ENCODE assay signal across 22 cellular contexts in genomic region chr20:2983508-2983907, GRCh38. TPM values are rescaled to one million over a fixed set of nuclear protein-coding genes. Genes with fewer than 3 reads are reported as not detected.
DNase-seq lines count a peak whose midpoint lies in the region; ATAC-seq and TF ChIP-seq lines count a peak whose summit lies in the region.
"Had no signal": no experiment of that assay in that cellular context is flagged by ENCODE, and none has a peak within 500 bp of the region (broad histone marks: within the 10 kb centered on the region; RNA-seq: fewer than 3 reads in every experiment).

No MANE protein-coding gene starts in this region.

- DNase-seq in activated CD8-positive, alpha-beta memory T cell treated with anti-CD3 and anti-CD28 coated beads for 24 hours, result peak; percentile 28
- DNase-seq in activated CD8-positive, alpha-beta memory T cell treated with anti-CD3 and anti-CD28 coated beads, Interleukin-2, amount 10 ng/mL, durations not matched to agents 7 days and 5 days, result no peak
- DNase-seq in NCI-H187 treated with DMSO at 0.1 percent for 48 hours (lab: John Stamatoyannopoulos, UW) (no peak), caudate nucleus (lab: John Stamatoyannopoulos, UW) (no peak), NCI-H82 (lab: John Stamatoyannopoulos, UW) (no peak)
- DNase-seq: 8988T, Caco-2, EL, GM23248, HCEC 1CT, NCI-H1048, NCI-H1436 treated with DMSO at 0.1 percent for 48 hours, NCI-H2081, NCI-H510A, Peyer's patch, Right ventricle myocardium superior had no signal

- H3K36me3 Mint-ChIP-seq in activated CD8-positive, alpha-beta memory T cell treated with anti-CD3 and anti-CD28 coated beads, Interleukin-2, amount 10 ng/mL, durations not matched to agents 7 days and 5 days, result peaks cover 26% of the 10 kb centered on the region

- no peaks in the 10 kb centered on the region for H3K9me3 Mint-ChIP-seq in activated CD8-positive, alpha-beta memory T cell treated with anti-CD3 and anti-CD28 coated beads, Interleukin-2, amount 10 ng/mL, durations not matched to agents 7 days and 5 days (ENCODE audit: low read depth)

- H3K36me3 ChIP-seq in OCI-LY1 (ENCODE audit: insufficient read depth, low read length), result peaks cover 16% of the 10 kb centered on the region; the same call in 1 of the 2 replicates

- no peak overlapping the region; the same call in 1 of the 2 replicates for H3K9ac ChIP-seq in OCI-LY1 (ENCODE audit: low read length)
- H3K9ac ChIP-seq: GM23248 had no signal

- no peak for ATAC-seq in activated CD8-positive, alpha-beta memory T cell treated with anti-CD3 and anti-CD28 coated beads, Interleukin-2, amount 10 ng/mL, durations not matched to agents 7 days and 5 days
- peak; percentile 13 for ATAC-seq in GM21360 (IDR thresholded peaks at IDR 0.05; ENCODE audit: unreplicated experiment)
- ATAC-seq in GM21528 (IDR thresholded peaks at IDR 0.05; ENCODE audit: low FRiP score, unreplicated experiment), result no peak
- ATAC-seq: K562 had no signal

- H4K20me1 ChIP-seq in OCI-LY1 (ENCODE audit: insufficient read depth, low read length), result no peaks in the 10 kb centered on the region

- H3K27ac ChIP-seq in OCI-LY1 (ENCODE audit: low read depth, low read length, poor library complexity, severe bottlenecking) (peak overlapping the region; percentile 2), caudate nucleus (ENCODE audit: low read depth, low read length) (no peak overlapping the region)
- H3K27ac ChIP-seq: C4-2B, GM23248, Peyer's patch, SK-N-MC had no signal

- no peaks in the 10 kb centered on the region for H3K27me3 Mint-ChIP-seq in activated CD8-positive, alpha-beta memory T cell treated with anti-CD3 and anti-CD28 coated beads, Interleukin-2, amount 10 ng/mL, durations not matched to agents 7 days and 5 days

- H2AFZ ChIP-seq in OCI-LY1 (ENCODE audit: low read length), result no peak overlapping the region
- H2AFZ ChIP-seq: GM23248 had no signal

- no peak for TF ChIP-seq CTCF in OCI-LY1 (IDR thresholded peaks at IDR 0.05; ENCODE audit: low read length)

- no peaks in the 10 kb centered on the region for H3K9me2 ChIP-seq in OCI-LY1 (ENCODE audit: low read depth, low read length)

- H3K4me1 ChIP-seq in OCI-LY1 (ENCODE audit: insufficient read depth, low read length, severe bottlenecking), result peaks cover 17% of the 10 kb centered on the region
- H3K4me1 ChIP-seq: Caco-2, Peyer's patch had no signal

- H3K4me3 Mint-ChIP-seq in activated CD8-positive, alpha-beta memory T cell treated with anti-CD3 and anti-CD28 coated beads, Interleukin-2, amount 10 ng/mL, durations not matched to agents 7 days and 5 days, result no peak overlapping the region

- no peaks in the 10 kb centered on the region for H3K79me2 ChIP-seq in OCI-LY1 (ENCODE audit: insufficient read depth, low read length)

- peak overlapping the region; percentile 12; the same call in 1 of the 2 replicates for H3K4me2 ChIP-seq in OCI-LY1 (ENCODE audit: low read length)

- H3F3A ChIP-seq in OCI-LY1 (ENCODE audit: insufficient read depth, low read length), result no peaks in the 10 kb centered on the region

- H3K4me1 Mint-ChIP-seq in activated CD8-positive, alpha-beta memory T cell treated with anti-CD3 and anti-CD28 coated beads, Interleukin-2, amount 10 ng/mL, durations not matched to agents 7 days and 5 days, result peaks cover 31% of the 10 kb centered on the region

- no peaks in the 10 kb centered on the region for H3K27me3 ChIP-seq in OCI-LY1 (ENCODE audit: insufficient read depth, low read length)
- H3K27me3 ChIP-seq: Peyer's patch had no signal

- H3K4me3 ChIP-seq in OCI-LY1 (ENCODE audit: low read depth, low read length, poor library complexity, severe bottlenecking), result no peak overlapping the region
- H3K4me3 ChIP-seq: GM23248, K562, Peyer's patch, SK-N-MC had no signal

- no peaks in the 10 kb centered on the region for H3K9me3 ChIP-seq in OCI-LY1 (ENCODE audit: low read length)
- H3K9me3 ChIP-seq: Caco-2, Peyer's patch had no signal

- CTCF ChIA-PET in activated CD8-positive, alpha-beta memory T cell treated with anti-CD3 and anti-CD28 coated beads, Interleukin-2, amount 10 ng/mL, durations not matched to agents 7 days and 5 days (lab: Charles Lee), result interaction anchor here (1.3 kb wide), 1 partner anchor 112 kb away, joined by 3 read pairs; no protein-coding TSS in a partner anchor

- no peak overlapping the region for H3K27ac Mint-ChIP-seq in activated CD8-positive, alpha-beta memory T cell treated with anti-CD3 and anti-CD28 coated beads, Interleukin-2, amount 10 ng/mL, durations not matched to agents 7 days and 5 days

RNA-seq across cellular contexts. Expression of gene GNRH2, which starts 59.9 kb away (rescaled TPM):
- under 1 TPM; 0.55 to 0.63 TPM for total RNA-seq in activated CD8-positive, alpha-beta memory T cell treated with anti-CD3 and anti-CD28 coated beads, Interleukin-2, amount 10 ng/mL, durations not matched to agents 7 days and 5 days
- total RNA-seq: Caco-2, GM23248, Peyer's patch, Right ventricle myocardium superior had no signal
